In the genomic region with DNA sequence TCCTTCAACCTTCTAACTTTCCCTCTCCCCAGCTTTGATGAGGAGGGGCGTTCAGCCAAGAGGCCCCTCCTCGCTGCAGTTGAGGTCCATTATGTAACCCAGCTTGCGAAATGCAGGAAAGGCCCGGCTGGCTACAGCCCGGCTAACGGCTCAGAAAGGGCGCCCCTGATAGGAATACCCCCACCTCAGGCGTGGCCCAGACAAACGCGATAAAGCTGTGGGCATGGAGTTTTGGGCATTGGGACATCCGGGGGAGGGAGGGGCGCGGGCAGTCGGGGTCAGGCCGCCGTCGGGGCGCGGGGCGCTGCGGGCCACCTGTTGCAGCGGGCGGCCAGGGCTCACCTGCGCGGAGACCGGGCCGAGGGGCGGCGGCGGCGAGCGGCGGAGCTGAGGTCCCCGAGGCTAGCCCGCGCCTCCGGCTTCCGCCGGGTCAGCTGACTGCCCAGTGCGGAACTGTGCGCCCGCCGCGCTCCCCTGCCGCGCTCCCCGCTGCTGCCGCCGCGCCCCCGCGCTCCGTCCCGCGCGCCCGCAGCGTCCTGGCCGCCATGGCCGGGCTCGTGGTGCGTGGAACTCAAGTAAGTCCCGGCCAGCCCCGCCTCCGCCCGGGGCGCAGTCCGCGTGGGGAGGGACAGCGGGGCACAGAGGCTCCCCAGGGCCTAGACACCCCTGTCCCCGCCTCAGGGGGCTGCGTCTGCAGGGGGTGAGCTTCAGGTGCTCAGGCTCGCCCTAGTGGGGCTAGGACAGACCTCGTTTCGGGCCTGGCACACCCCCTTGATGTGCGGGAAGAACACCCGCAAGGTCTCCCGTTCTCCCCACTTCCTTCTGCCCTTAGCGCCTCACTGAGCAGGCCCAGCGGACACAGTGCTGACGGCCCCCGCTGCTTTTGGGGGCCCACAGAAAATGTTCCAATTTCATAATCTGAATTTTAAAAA, we compare ENCODE assay signal across 8 cellular contexts. TPM values are rescaled to one million over a fixed set of nuclear protein-coding genes. Genes with fewer than 3 reads are reported as not detected.
DNase-seq lines count a peak whose midpoint lies in the region; ATAC-seq and TF ChIP-seq lines count a peak whose summit lies in the region.

A gene (plus strand): TSS at position 445 of the 932 bp plus-strand sequence.

- H3K36me3 ChIP-seq in KMS-11 (ENCODE audit: insufficient read depth): no peaks in the 10 kb centered on the region
- no peaks in the 10 kb centered on the region for H3K36me3 ChIP-seq in lower lobe of right lung
- H3K36me3 ChIP-seq in thoracic aorta: no peaks in the 10 kb centered on the region

- peak within 1 kb of the TSS; percentile 17 for H3K4me2 ChIP-seq in KMS-11

- H3K4me3 ChIP-seq in KMS-11 (IDR thresholded peaks at IDR 0.05; ENCODE audit: insufficient read depth, low read depth, low read length) (no peak within 1 kb of the TSS), coronary artery (peak within 1 kb of the TSS; percentile 83), lower lobe of right lung (peak within 1 kb of the TSS; percentile 78), thoracic aorta (peak within 1 kb of the TSS; percentile 90)

- H4K20me1 ChIP-seq in KMS-11 (ENCODE audit: insufficient read depth): no peaks in the 10 kb centered on the region

- DNase-seq in GF-D8 (lab: John Stamatoyannopoulos, UW) (peak; percentile 82), coronary artery (ENCODE audit: low spot score) (no peak), lower lobe of right lung (peak; percentile 78), thoracic aorta (ENCODE audit: low spot score) (no peak), germinal center (ENCODE audit: low spot score) (no peak), NK-92 (lab: John Stamatoyannopoulos, UW; ENCODE audit: unreplicated experiment) (no peak)

- H3K27ac ChIP-seq in KMS-11 (no peak within 1 kb of the TSS), coronary artery (peak within 1 kb of the TSS; percentile 67 to 83), lower lobe of right lung (peak within 1 kb of the TSS; percentile 91), thoracic aorta (peak within 1 kb of the TSS; percentile 37 to 46)

- intact Hi-C loops in lower lobe of right lung (cut with DNase I): no loop called here

- H3K9me3 ChIP-seq in lower lobe of right lung: no peaks in the 10 kb centered on the region
- H3K9me3 ChIP-seq in thoracic aorta: no peaks in the 10 kb centered on the region

- no peaks in the 10 kb centered on the region for H3K27me3 ChIP-seq in KMS-11 (ENCODE audit: insufficient read depth, low read depth)
- H3K27me3 ChIP-seq in lower lobe of right lung (ENCODE audit: low read depth): no peaks in the 10 kb centered on the region
- no peaks in the 10 kb centered on the region for H3K27me3 ChIP-seq in thoracic aorta (replicated peaks; ENCODE audit: insufficient read depth)

- H3K79me2 ChIP-seq in KMS-11 (ENCODE audit: insufficient read depth, low read depth): no peaks in the 10 kb centered on the region

- ATAC-seq in lower lobe of right lung: peak; percentile 79 to 82
- peak; percentile 16 for ATAC-seq in thoracic aorta (ENCODE audit: insufficient number of reproducible peaks, low FRiP score, low read depth)
- no peak for ATAC-seq in HG03175 (IDR thresholded peaks at IDR 0.05; ENCODE audit: unreplicated experiment)

- peak within 1 kb of the TSS; percentile 86 for H2AFZ ChIP-seq in KMS-11 (ENCODE audit: low read depth)

- no peaks in the 10 kb centered on the region for H3K4me1 ChIP-seq in KMS-11 (ENCODE audit: low read depth, poor library complexity, severe bottlenecking)
- H3K4me1 ChIP-seq in lower lobe of right lung: peaks cover 58% of the 10 kb centered on the region
- peaks cover 3 to 31% of the 10 kb centered on the region in 2 donors for H3K4me1 ChIP-seq in thoracic aorta (ENCODE audit: control insufficient read depth in 1 of 2, low read depth in 2 of 2)

- peak within 1 kb of the TSS; percentile 39; the same call in 1 of the 2 replicates for H3K9ac ChIP-seq in KMS-11

- no peak for TF ChIP-seq CTCF in KMS-11 (conservative IDR thresholded peaks at IDR 0.05; ENCODE audit: low read depth, low read length)
- TF ChIP-seq CTCF in coronary artery (IDR thresholded peaks at IDR 0.05): no peak
- no peak for TF ChIP-seq CTCF in lower lobe of right lung (IDR thresholded peaks at IDR 0.05)
- no peak for TF ChIP-seq CTCF in thoracic aorta (IDR thresholded peaks at IDR 0.05)

RNA-seq across cellular contexts. Expression of the gene that starts here (rescaled TPM):
- total RNA-seq in lower lobe of right lung (29.9 TPM), thoracic aorta (10 to 100 TPM in 1 of 2 donors, 1 to 10 TPM in 1; 8.3 to 36.6 TPM)

Comparison
In these comparisons a context has a peak if more than half of its experiments do, and no peak if none do; other contexts are left out.
1. DNase-seq: peak in GF-D8 (single experiment) and lower lobe of right lung (single experiment); none in coronary artery (single experiment), thoracic aorta (single experiment), germinal center (single experiment) and NK-92 (single experiment).